ENCODE assay signal across 17 cellular contexts in the genomic region with DNA sequence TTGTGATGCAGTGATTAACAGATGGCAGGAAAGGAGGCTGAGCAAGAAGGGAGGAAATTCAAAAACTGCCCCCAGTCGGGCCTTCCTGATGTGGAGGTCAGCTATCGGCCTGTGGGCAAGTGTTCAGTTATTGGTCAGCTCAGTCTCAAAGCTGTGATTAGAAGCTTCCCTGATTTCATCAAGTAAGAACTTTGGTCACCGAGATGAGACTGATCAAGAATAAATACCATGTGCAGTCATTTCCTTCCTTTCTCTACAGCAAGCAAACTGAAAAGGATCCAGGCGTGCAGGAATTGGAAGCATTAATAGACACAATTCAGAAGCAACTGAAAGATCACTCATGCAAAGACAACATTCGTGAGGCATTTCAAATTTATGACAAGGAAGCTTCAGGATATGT.
DNase-seq lines count a peak whose midpoint lies in the region; TF ChIP-seq lines count a peak whose summit lies in the region.
"Had no signal": no experiment of that assay in that cellular context is flagged by ENCODE, and none has a peak within 500 bp of the region (broad histone marks: within the 10 kb centered on the region; RNA-seq: fewer than 3 reads in every experiment).

No MANE protein-coding gene starts in this region.

- DNase-seq in EL (peak; percentile 41), choroid plexus epithelial cell (ENCODE audit: low read depth) (peak; percentile 13), osteocyte (ENCODE audit: extremely low spot score, unreplicated experiment) (no peak), NCI-H1092 (lab: John Stamatoyannopoulos, UW) (no peak), HEK293T (ENCODE audit: extremely low spot score) (no peak)
- DNase-seq in stimulated activated CD4-positive, alpha-beta T cell treated with anti-CD3 and anti-CD28 coated beads, Interleukin-12 subunit alpha, Interleukin-12 subunit beta, amount 100 ng/mL, for 4 hours: no peak
- DNase-seq: AML-193; CD8-positive, alpha-beta memory T cell; H9; NCI-H146; NCI-H2081 treated with DMSO at 0.1 percent for 48 hours; NCI-H2227 treated with DMSO at 0.1 percent for 48 hours; NCI-H526; NK-92 treated with Interleukin-12 subunit alpha and Interleukin-12 subunit beta, amount 100 ng/mL, for 24 hours had no signal

- peak overlapping the region; percentile 95 to 98 (median 96) for H3K27ac Mint-ChIP-seq in IgD-negative memory B cell
- peak overlapping the region; percentile 5 for H3K27ac Mint-ChIP-seq in osteocyte (ENCODE audit: unreplicated experiment)
- H3K27ac Mint-ChIP-seq: CD8-positive, alpha-beta memory T cell; H9 had no signal

- H3K27me3 Mint-ChIP-seq in IgD-negative memory B cell: no peaks in the 10 kb centered on the region
- H3K27me3 Mint-ChIP-seq in osteocyte (ENCODE audit: unreplicated experiment): no peaks in the 10 kb centered on the region
- H3K27me3 Mint-ChIP-seq: CD8-positive, alpha-beta memory T cell had no signal

- H3K4me1 Mint-ChIP-seq in IgD-negative memory B cell (peaks cover 37 to 42% (median 38%) of the 10 kb centered on the region in 3 donors), osteocyte (ENCODE audit: unreplicated experiment) (peaks cover 27% of the 10 kb centered on the region)
- H3K4me1 Mint-ChIP-seq: CD8-positive, alpha-beta memory T cell; H9 had no signal

- H3K9me3 Mint-ChIP-seq in IgD-negative memory B cell (no peaks in the 10 kb centered on the region), osteocyte (ENCODE audit: unreplicated experiment) (no peaks in the 10 kb centered on the region)

- H3K4me3 ChIP-seq in choroid plexus epithelial cell (ENCODE audit: low read depth, low read length): no peak overlapping the region
- H3K4me3 ChIP-seq: K562, SJSA1 had no signal

- H3K4me3 Mint-ChIP-seq in IgD-negative memory B cell (peak overlapping the region in 3 of 4 donors; percentile 22 to 70 (median 48)), osteocyte (ENCODE audit: unreplicated experiment) (no peak overlapping the region)
- H3K4me3 Mint-ChIP-seq: CD8-positive, alpha-beta memory T cell; H9 had no signal

- POLR2A ChIA-PET in HEK293T (lab: Yijun Ruan, JAX): no interaction called here

- TF ChIP-seq CTCF in choroid plexus epithelial cell (conservative IDR thresholded peaks at IDR 0.05; ENCODE audit: low read depth, low read length): no peak
- no peak for TF ChIP-seq CTCF in osteocyte (IDR thresholded peaks at IDR 0.05)

- peaks cover 7% of the 10 kb centered on the region for H3K36me3 Mint-ChIP-seq in IgD-negative memory B cell
- H3K36me3 Mint-ChIP-seq in osteocyte (ENCODE audit: unreplicated experiment): peaks cover 9% of the 10 kb centered on the region

- CTCF ChIA-PET in HEK293T (lab: Yijun Ruan, JAX): no interaction called here

TF ChIP-seq in HEK293T, 16 proteins besides CTCF, POLR2A, EP300 and RAD21:
- TF ChIP-seq TARDBP (IDR thresholded peaks at IDR 0.05): no peak
- TF ChIP-seq SUZ12 (IDR thresholded peaks at IDR 0.05): no peak
- TF ChIP-seq ELF4 (IDR thresholded peaks at IDR 0.05): no peak

Comparison
In these comparisons a context has a peak if more than half of its experiments do, and no peak if none do; other contexts are left out.
1. DNase-seq: peak in EL (single experiment) and choroid plexus epithelial cell (single experiment); none in osteocyte (single experiment), NCI-H1092 (single experiment), HEK293T (single experiment) and stimulated activated CD4-positive, alpha-beta T cell treated with anti-CD3 and anti-CD28 coated beads, Interleukin-12 subunit alpha, Interleukin-12 subunit beta, amount 100 ng/mL, for 4 hours (single experiment).